Comparison of ENCODE assay signal across 34 cellular contexts in the genomic region with DNA sequence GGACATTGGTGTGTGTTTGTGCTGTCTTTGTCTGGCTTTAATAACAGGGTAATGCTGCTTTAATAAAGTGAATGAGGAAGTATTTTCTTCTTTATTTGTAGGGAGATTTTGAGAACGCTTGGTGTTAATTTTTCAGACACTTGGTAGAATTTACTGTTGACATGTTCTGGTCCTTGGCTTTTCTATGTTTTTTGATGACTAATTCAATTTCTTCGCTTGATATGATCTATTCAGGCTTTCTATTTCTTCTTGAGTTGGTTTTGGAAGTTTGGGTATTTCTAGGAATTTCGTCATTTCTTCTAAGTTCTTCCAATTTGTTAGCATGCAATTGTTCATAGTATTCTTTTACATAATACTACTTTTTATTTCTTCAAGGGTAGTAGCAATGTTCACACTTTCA.
"Had no signal": no experiment of that assay in that cellular context is flagged by ENCODE, and none has a peak within 500 bp of the region (broad histone marks: within the 10 kb centered on the region; RNA-seq: fewer than 3 reads in every experiment).

No MANE protein-coding gene starts in this region.

- H3K36me3 ChIP-seq: MG63 had no signal

- H3K9me3 ChIP-seq: MG63 had no signal

- H3K4me3 ChIP-seq: MG63 had no signal

- H3K27me3 ChIP-seq: MG63 had no signal

- DNase-seq: MG63, MM.1S, MV-4-11, NCI-H1048, NCI-H1092, NCI-H1092 treated with DMSO at 0.1 percent for 48 hours, NCI-H1105, NCI-H1105 treated with DMSO at 0.1 percent for 48 hours, NCI-H1417, NCI-H1417 treated with DMSO at 0.1 percent for 48 hours, NCI-H1436, NCI-H1436 treated with DMSO at 0.1 percent for 48 hours, NCI-H146, NCI-H1694, NCI-H1694 treated with DMSO at 0.1 percent for 48 hours, NCI-H187, NCI-H187 treated with DMSO at 0.1 percent for 48 hours, NCI-H1930, NCI-H2029, NCI-H2029 treated with DMSO at 0.1 percent for 48 hours, NCI-H2081, NCI-H2081 treated with DMSO at 0.1 percent for 48 hours, NCI-H2107, NCI-H2171, NCI-H2227 treated with DMSO at 0.1 percent for 48 hours, NCI-H226, NCI-H345, NCI-H446, NCI-H446 treated with DMSO at 0.1 percent for 48 hours, NCI-H510A, NCI-H510A treated with DMSO at 0.1 percent for 48 hours, NCI-H524, NCI-H524 treated with DMSO at 0.1 percent for 48 hours, NCI-H526 had no signal
